7 cellular contexts compared by ENCODE assay signal in the genomic region with DNA sequence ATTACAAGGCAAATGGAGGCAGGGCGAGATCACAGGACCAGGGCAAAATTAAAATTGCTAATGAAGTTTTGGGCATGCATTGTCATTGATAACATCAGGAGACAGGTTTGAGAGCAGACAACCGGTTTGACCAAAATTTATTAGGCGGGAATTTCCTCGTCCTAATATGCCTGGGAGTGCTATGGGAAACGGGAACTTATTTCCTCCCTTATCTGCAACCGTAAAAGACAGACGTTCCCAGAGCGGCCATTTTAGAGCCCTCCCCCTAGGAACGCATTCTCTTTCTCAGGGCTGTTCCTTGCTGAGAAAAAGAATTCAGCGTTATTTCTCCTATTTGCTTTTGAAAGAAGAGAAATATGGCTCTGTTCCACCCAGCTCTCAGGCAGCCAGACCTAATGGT. TPM values are rescaled to one million over a fixed set of nuclear protein-coding genes. Genes with fewer than 3 reads are reported as not detected.
DNase-seq lines count a peak whose midpoint lies in the region; ATAC-seq, FAIRE-seq and TF ChIP-seq lines count a peak whose summit lies in the region.
"Not testable (repeated sequence)": the region's sequence is repeated elsewhere in the genome, so short reads cannot be mapped to it uniquely, and the experiment has no call there.

No MANE protein-coding gene starts in this region.

- not testable (repeated sequence) for H2BK12ac ChIP-seq in H1 (ENCODE audit: low read depth, low read length)

- not testable (repeated sequence) for H3K9me2 ChIP-seq in HCT116 (ENCODE audit: insufficient read depth); OCI-LY7 (ENCODE audit: insufficient read depth, low read length)

- not testable (repeated sequence) for H3K23me2 ChIP-seq in H1 (ENCODE audit: low read depth, low read length)

- H4K5ac ChIP-seq in H1 (ENCODE audit: insufficient read length, low read depth, low read length), result not testable (repeated sequence)

- peaks cover 84% of the 10 kb centered on the region for H3K36me3 Mint-ChIP-seq in activated T-cell treated with anti-CD3 and anti-CD28 coated beads, Interleukin-2, amount 50 U/mL, for 24 hours (ENCODE audit: low read depth)
- peaks cover 99% of the 10 kb centered on the region for H3K36me3 Mint-ChIP-seq in stimulated activated effector memory CD8-positive, alpha-beta T cell treated with anti-CD3 and anti-CD28 coated beads, Interleukin-12 subunit alpha, Interleukin-12 subunit beta, amount 100 ng/mL, for 72 hours

- not testable (repeated sequence) for FAIRE-seq in H1 (lab: Jason Lieb, UNC)

- H4K20me1 ChIP-seq in HCT116 (ENCODE audit: insufficient read depth); OCI-LY7 (ENCODE audit: insufficient read depth, low read length); H1 (replicated peaks in 1 of 2; ENCODE audit: control insufficient read depth in 1 of 2, insufficient read depth in 2 of 2, low read length in 2 of 2): not testable (repeated sequence)

- RAD21 ChIA-PET in HCT116 (lab: Charles Lee; ENCODE audit: low non-redundant PET in 1 of 2, low total read pairs in 2 of 2, uncharacterized antibody in 2 of 2, unreplicated experiment in 2 of 2), result not testable (repeated sequence)

- peaks cover 56% of the 10 kb centered on the region for H3K79me2 ChIP-seq in HCT116 (ENCODE audit: insufficient read depth, low read length)
- peaks cover 15% of the 10 kb centered on the region; the same call in 1 of the 2 replicates for H3K79me2 ChIP-seq in OCI-LY7 (ENCODE audit: insufficient read depth, low read depth, low read length)
- peaks cover 0 to 11% of the 10 kb centered on the region in 2 experiments; a peak in 2 of 4 replicates for H3K79me2 ChIP-seq in H1 (ENCODE audit: control insufficient read depth in 1 of 2, insufficient read depth in 2 of 2, low read length in 2 of 2)

- not testable (repeated sequence) for H3K27me3 Mint-ChIP-seq in activated T-cell treated with anti-CD3 and anti-CD28 coated beads, Interleukin-2, amount 50 U/mL, for 24 hours

- not testable (repeated sequence) for H3K4me1 ChIP-seq in HCT116 (ENCODE audit: control insufficient read depth in 1 of 2, insufficient read depth in 2 of 2, low read length in 2 of 2); OCI-LY7 (ENCODE audit: insufficient read depth, low read length, poor library complexity, severe bottlenecking); H1 (replicated peaks in 1 of 4; ENCODE audit: control insufficient read depth in 3 of 4, insufficient read depth in 4 of 4, low read length in 3 of 4)
- peaks cover 16% of the 10 kb centered on the region for H3K4me1 ChIP-seq in iPS-18a (ENCODE audit: control insufficient read depth, low read depth, low read length)

- H2BK15ac ChIP-seq in H1 (ENCODE audit: low read length), result not testable (repeated sequence)

- H3K27ac ChIP-seq in HCT116 (ENCODE audit: low read depth, low read length); OCI-LY7 (ENCODE audit: low read depth, low read length, poor library complexity, severe bottlenecking); H1 (ENCODE audit: low read depth, low read length); iPS-18a (ENCODE audit: low read length): not testable (repeated sequence)

- not testable (repeated sequence) for H3K36me3 ChIP-seq in HCT116 (ENCODE audit: control insufficient read depth in 1 of 2, insufficient read depth in 2 of 2, low read length in 2 of 2); H1 (ENCODE audit: control insufficient read depth in 2 of 4, insufficient read depth in 4 of 4, low read length in 3 of 4); iPS-18a (ENCODE audit: control insufficient read depth, low read depth, low read length)
- peaks cover 70% of the 10 kb centered on the region for H3K36me3 ChIP-seq in OCI-LY7 (ENCODE audit: insufficient read depth, low read length)

- H3K4me3 Mint-ChIP-seq in activated T-cell treated with anti-CD3 and anti-CD28 coated beads, Interleukin-2, amount 50 U/mL, for 24 hours; stimulated activated effector memory CD8-positive, alpha-beta T cell treated with anti-CD3 and anti-CD28 coated beads, Interleukin-12 subunit alpha, Interleukin-12 subunit beta, amount 100 ng/mL, for 72 hours: not testable (repeated sequence)

- not testable (repeated sequence) for TF ChIP-seq RAD21 in HCT116 (IDR thresholded peaks at IDR 0.05; ENCODE audit: low read depth); H1 (IDR thresholded peaks at IDR 0.05 in 1 of 2, conservative IDR thresholded peaks at IDR 0.05 in 1 of 2; ENCODE audit: low read depth in 2 of 2, low read length in 2 of 2)

- intact Hi-C loops in HCT116 (cut with micrococcal nuclease); OCI-LY7 (cut with micrococcal nuclease; ENCODE audit: unreplicated experiment): not testable (repeated sequence)

- H3K4ac ChIP-seq in H1 (replicated peaks; ENCODE audit: insufficient read length, low read depth, low read length), result not testable (repeated sequence)

- not testable (repeated sequence) for TF ChIP-seq CTCF in HCT116 (IDR thresholded peaks at IDR 0.05 in 2 of 3, conservative IDR thresholded peaks at IDR 0.05 in 1 of 3; ENCODE audit: borderline replicate concordance in 1 of 3, insufficient read depth in 1 of 3, low read depth in 2 of 3, low read length in 2 of 3); OCI-LY7 (conservative IDR thresholded peaks at IDR 0.05; ENCODE audit: low read length); H1 (IDR thresholded peaks at IDR 0.05; ENCODE audit: control extremely low read depth in 1 of 3, insufficient read depth in 1 of 3, low read depth in 1 of 3, low read length in 3 of 3)

- not testable (repeated sequence) for H4K8ac ChIP-seq in H1 (ENCODE audit: extremely low read depth, insufficient read depth, low read length)

- not testable (repeated sequence) for ATAC-seq in HCT116; stimulated activated effector memory CD8-positive, alpha-beta T cell treated with anti-CD3 and anti-CD28 coated beads, Interleukin-12 subunit alpha, Interleukin-12 subunit beta, amount 100 ng/mL, for 72 hours

- H2BK20ac ChIP-seq in H1 (ENCODE audit: low read length), result not testable (repeated sequence)

- H3K56ac ChIP-seq in H1 (replicated peaks; ENCODE audit: insufficient read length, low read depth, low read length), result not testable (repeated sequence)

- 29% methylated on average over 10 of the region's 10 CpGs; no CpG with 5 or more reads in 1 of the 2 experiments for WGBS in H1 (ENCODE audit: extremely low coverage in 1 of 2, insufficient coverage in 1 of 2, insufficient read length in 1 of 2, insufficient replicate concordance in 2 of 2, low coverage in 1 of 2, low lambda C conversion rate in 2 of 2, missing lambda C conversion rate in 1 of 2), 2 experiments

- H3K27ac Mint-ChIP-seq in activated T-cell treated with anti-CD3 and anti-CD28 coated beads, Interleukin-2, amount 50 U/mL, for 24 hours, result peak overlapping the region; percentile 34
- H3K27ac Mint-ChIP-seq in stimulated activated effector memory CD8-positive, alpha-beta T cell treated with anti-CD3 and anti-CD28 coated beads, Interleukin-12 subunit alpha, Interleukin-12 subunit beta, amount 100 ng/mL, for 72 hours, result peak overlapping the region; percentile 58

- not testable (repeated sequence) for H3K9me3 Mint-ChIP-seq in activated T-cell treated with anti-CD3 and anti-CD28 coated beads, Interleukin-2, amount 50 U/mL, for 24 hours; stimulated activated effector memory CD8-positive, alpha-beta T cell treated with anti-CD3 and anti-CD28 coated beads, Interleukin-12 subunit alpha, Interleukin-12 subunit beta, amount 100 ng/mL, for 72 hours

- H3K23ac ChIP-seq in H1 (ENCODE audit: insufficient read length), result not testable (repeated sequence)

- peak; percentile 23 for DNase-seq in ELF-1 (ENCODE audit: low read depth, low spot score)
- not testable (repeated sequence) for DNase-seq in HCT116 (ENCODE audit: low read depth, low spot score); OCI-LY7 (ENCODE audit: low spot score); activated T-cell treated with anti-CD3 and anti-CD28 coated beads, Interleukin-2, amount 50 U/mL, for 24 hours; stimulated activated effector memory CD8-positive, alpha-beta T cell treated with anti-CD3 and anti-CD28 coated beads, Interleukin-12 subunit alpha, Interleukin-12 subunit beta, amount 100 ng/mL, for 72 hours (ENCODE audit: low spot score in 2 of 2)
- peak in 1 of 2 experiments; percentile 54 for DNase-seq in H1 (ENCODE audit: low read depth in 1 of 2, low spot score in 2 of 2)

- not testable (repeated sequence) for H3K4me3 ChIP-seq in HCT116 (replicated peaks in 1 of 2; ENCODE audit: low read depth in 1 of 2, low read length in 2 of 2); OCI-LY7 (ENCODE audit: low read depth, low read length, poor library complexity, severe bottlenecking); H1 (ENCODE audit: extremely low read depth in 1 of 4, insufficient read depth in 2 of 4, low read depth in 3 of 4, low read length in 4 of 4); iPS-18a (ENCODE audit: low read length)

- not testable (repeated sequence) for H3K4me2 ChIP-seq in HCT116 (ENCODE audit: low read length); OCI-LY7 (ENCODE audit: low read length)
- peak overlapping the region in 1 of 2 experiments; percentile 21; a peak in 1 of 4 replicates for H3K4me2 ChIP-seq in H1 (ENCODE audit: insufficient read depth in 1 of 2, low read depth in 2 of 2, low read length in 2 of 2)

- H3K9me3 ChIP-seq in HCT116 (ENCODE audit: control insufficient read depth in 1 of 2, insufficient read depth in 1 of 2, low read depth in 1 of 2, low read length in 2 of 2); OCI-LY7 (ENCODE audit: low read length); H1 (ENCODE audit: insufficient read depth in 2 of 2, low read depth in 1 of 2, low read length in 1 of 2); iPS-18a (ENCODE audit: control insufficient read depth, low read depth, low read length): not testable (repeated sequence)

- POLR2A ChIA-PET in HCT116 (lab: Charles Lee); H1 (lab: Charles Lee; ENCODE audit: partially characterized antibody): not testable (repeated sequence)
- POLR2A ChIA-PET in OCI-LY7 (lab: Charles Lee), result interaction anchor here (0.6 kb wide), 2 partner anchors 619 to 816 kb away, joined by 3 read pairs; no protein-coding TSS in a partner anchor

- H2BK5ac ChIP-seq in H1 (ENCODE audit: low read depth, low read length), result not testable (repeated sequence)

- not testable (repeated sequence) for H3K27me3 ChIP-seq in HCT116 (ENCODE audit: insufficient read depth, low read length); H1 (replicated peaks in 1 of 4; ENCODE audit: control insufficient read depth in 3 of 4, extremely low read depth in 1 of 4, insufficient read depth in 3 of 4, low read length in 3 of 4); iPS-18a (ENCODE audit: control insufficient read depth, insufficient read depth, low read length)

- H3K9ac ChIP-seq in HCT116 (ENCODE audit: low read length); H1 (replicated peaks in 1 of 4; ENCODE audit: extremely low read depth in 1 of 4, low read depth in 3 of 4, low read length in 3 of 4): not testable (repeated sequence)
- peak overlapping the region; percentile 42 for H3K9ac ChIP-seq in iPS-18a (ENCODE audit: low read length)

- not testable (repeated sequence) for H2AK5ac ChIP-seq in H1 (ENCODE audit: low read depth, low read length)

- not testable (repeated sequence) for TF ChIP-seq POLR2A in HCT116 (IDR thresholded peaks at IDR 0.05; ENCODE audit: borderline replicate concordance, extremely low read depth, insufficient read depth, insufficient read length); H1 (IDR thresholded peaks at IDR 0.05; ENCODE audit: control extremely low read depth in 1 of 2, low read depth in 2 of 2, low read length in 2 of 2)

- not testable (repeated sequence) for H3K14ac ChIP-seq in H1 (ENCODE audit: insufficient read length)

- not testable (repeated sequence) for H2BK120ac ChIP-seq in H1 (replicated peaks; ENCODE audit: low read depth, low read length)

- BruUV-seq in HCT116 (replicated peaks; lab: Mats Ljungman, UMichigan), result TSS peak; percentile 5
- BruUV-seq in OCI-LY7 (replicated peaks; lab: Mats Ljungman, UMichigan), result TSS peak; percentile 21

- H3K18ac ChIP-seq in H1 (ENCODE audit: extremely low read depth, low read length), result not testable (repeated sequence)

- not testable (repeated sequence) for H3K79me1 ChIP-seq in H1 (ENCODE audit: low read depth, low read length)

- H2AFZ ChIP-seq in HCT116 (ENCODE audit: low read depth, low read length, poor library complexity, severe bottlenecking); OCI-LY7 (ENCODE audit: low read length); H1 (ENCODE audit: low read length): not testable (repeated sequence)

- H3K4me1 Mint-ChIP-seq in activated T-cell treated with anti-CD3 and anti-CD28 coated beads, Interleukin-2, amount 50 U/mL, for 24 hours (ENCODE audit: low read depth), result peaks cover 35% of the 10 kb centered on the region
- H3K4me1 Mint-ChIP-seq in stimulated activated effector memory CD8-positive, alpha-beta T cell treated with anti-CD3 and anti-CD28 coated beads, Interleukin-12 subunit alpha, Interleukin-12 subunit beta, amount 100 ng/mL, for 72 hours, result peaks cover 29% of the 10 kb centered on the region

- H4K91ac ChIP-seq in H1 (replicated peaks; ENCODE audit: insufficient read length, low read length), result not testable (repeated sequence)

- CTCF ChIA-PET in HCT116 (lab: Charles Lee); OCI-LY7 (lab: Charles Lee; ENCODE audit: unreplicated experiment); H1 (lab: Charles Lee; ENCODE audit: partially characterized antibody): not testable (repeated sequence)

- peak in 1 of 2 experiments; percentile 92; a peak in 1 of 3 replicates for TF ChIP-seq EP300 in H1 (IDR thresholded peaks at IDR 0.05; ENCODE audit: borderline replicate concordance in 1 of 2, low read depth in 2 of 2, low read length in 2 of 2)

RNA-seq across cellular contexts. Expression of gene POM121, which starts 16.5 kb away (rescaled TPM):
- total RNA-seq in HCT116 (2021; ENCODE audit: unreplicated experiment) (53.3 TPM), OCI-LY7 (2022) (75.9 and 77.4 TPM in 2 replicates)
- 31.3 and 34.9 TPM in 2 replicates for polyA plus RNA-seq in HCT116 (2012)
- total RNA-seq in OCI-LY7 (2014; rRNA removed; shearing (Covaris generic)), result 11.5 and 14.8 TPM in 2 replicates
- 57.0 and 60.0 TPM in 2 replicates for total RNA-seq in H1 (2021; fragmentation: NEBNext Ultra II Directional; extraction: Animal tissue kit (Norgen Biotek cat#: 25700))
- 11.5 and 16.9 TPM in 2 replicates for polyA plus RNA-seq in H1 (2011; rRNA removed)
- 8.5 TPM for polyA plus RNA-seq in H1 (2011; cell fraction: cytosol; rRNA removed)
- polyA plus RNA-seq in H1 (2011; cell fraction: nucleus; rRNA removed), result 19.3 TPM
- polyA plus RNA-seq in H1 (2012, experiment 1 of 2), result 33.8 to 48.5 TPM (median 44.4 TPM) in 4 replicates
- 37.2 TPM for polyA plus RNA-seq in H1 (2012, experiment 2 of 2)
- polyA plus RNA-seq in H1 (2013, experiment 1 of 2), result 52.7 TPM
- polyA plus RNA-seq in H1 (2013, experiment 2 of 2), result 57.2 TPM
- polyA minus RNA-seq in H1 (2011; rRNA and poly(A)+ RNA removed), result 11.7 and 13.1 TPM in 2 replicates
- 21.9 TPM for polyA minus RNA-seq in H1 (2011; cell fraction: cytosol; rRNA and poly(A)+ RNA removed)
- 15.9 TPM for polyA minus RNA-seq in H1 (2011; cell fraction: nucleus; rRNA and poly(A)+ RNA removed)
